ENCODE assay signal across 17 cellular contexts in the genomic region with DNA sequence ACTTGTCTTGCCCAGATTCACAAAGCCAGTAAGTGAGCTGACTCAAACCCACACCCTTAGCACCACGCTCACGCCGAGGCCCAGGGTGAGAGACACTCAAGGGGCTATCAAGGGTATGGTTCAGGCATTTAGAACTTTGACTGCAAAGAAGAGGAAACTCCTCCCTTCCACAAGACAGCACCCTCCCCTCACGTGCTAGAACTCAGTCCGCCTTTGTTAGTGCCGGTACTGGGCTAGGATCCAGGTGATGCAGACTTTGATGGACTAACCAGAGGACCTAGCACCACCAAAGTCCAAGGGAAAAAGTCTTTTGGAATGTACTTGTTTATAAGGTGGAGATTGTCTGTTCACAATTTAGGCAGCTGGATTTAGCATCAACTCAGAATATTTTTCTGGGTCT. TPM values are rescaled to one million over a fixed set of nuclear protein-coding genes. Genes with fewer than 3 reads are reported as not detected.
DNase-seq lines count a peak whose midpoint lies in the region; FAIRE-seq and TF ChIP-seq lines count a peak whose summit lies in the region.
"Had no signal": no experiment of that assay in that cellular context is flagged by ENCODE, and none has a peak within 500 bp of the region (broad histone marks: within the 10 kb centered on the region; RNA-seq: fewer than 3 reads in every experiment).

No MANE protein-coding gene starts in this region.

- POLR2A ChIA-PET in AG04450 (lab: Yijun Ruan, JAX): interaction anchor here (1.2 kb wide), 1 partner anchor 19 kb away, joined by 4 read pairs; no protein-coding TSS in a partner anchor

- H3K4me2 ChIP-seq in astrocyte (ENCODE audit: low read length): no peak overlapping the region
- H3K4me2 ChIP-seq: neural progenitor cell, SK-N-SH had no signal

- FAIRE-seq in astrocyte (lab: Jason Lieb, UNC): no peak

- DNase-seq in AG04450 (ENCODE audit: low read depth, low spot score): peak; percentile 85
- peak; percentile 58 for DNase-seq in astrocyte (ENCODE audit: low read depth)
- peak; percentile 27 for DNase-seq in fibroblast of villous mesenchyme (ENCODE audit: low read depth)
- DNase-seq in mucosa of gallbladder (ENCODE audit: low spot score): peak; percentile 48
- no peak for DNase-seq in HFFc6
- DNase-seq in SKM-1 treated with dmso at 0.1 percent for 144 hours (lab: John Stamatoyannopoulos, UW; ENCODE audit: unreplicated experiment): no peak
- no peak for DNase-seq in CD14-positive monocyte (ENCODE audit: low spot score)
- no peak for DNase-seq in activated T-cell treated with anti-CD3 and anti-CD28 coated beads, Interleukin-2, amount 50 U/mL, for 1 hour
- DNase-seq: COR-L47; NCI-H1105; NCI-H446; SK-N-SH; stimulated activated naive CD4-positive, alpha-beta T cell treated with Interleukin-2 at 50 U/mL for 16 hours had no signal

- peaks cover 4% of the 10 kb centered on the region for H3K9me3 Mint-ChIP-seq in astrocyte (ENCODE audit: unreplicated experiment)
- no peaks in the 10 kb centered on the region for H3K9me3 Mint-ChIP-seq in HFFc6
- H3K9me3 Mint-ChIP-seq in CD14-positive monocyte: peaks cover 0 to 3% (median 0%) of the 10 kb centered on the region in 7 donors

- no peaks in the 10 kb centered on the region for H4K20me1 ChIP-seq in astrocyte (ENCODE audit: insufficient read depth, low read length)

- no peak for TF ChIP-seq CTCF in AG04450 (IDR thresholded peaks at IDR 0.05; ENCODE audit: low read depth, low read length)
- TF ChIP-seq CTCF in astrocyte (IDR thresholded peaks at IDR 0.05; ENCODE audit: insufficient read depth, low read depth, low read length): no peak
- TF ChIP-seq CTCF in fibroblast of villous mesenchyme (IDR thresholded peaks at IDR 0.05; ENCODE audit: insufficient read depth, low read depth, low read length): no peak
- TF ChIP-seq CTCF in HFFc6 (IDR thresholded peaks at IDR 0.05): no peak
- no peak for TF ChIP-seq CTCF in CD14-positive monocyte (IDR thresholded peaks at IDR 0.05)

- H3K27me3 ChIP-seq in AG04450 (ENCODE audit: control insufficient read depth, insufficient read depth, low read length): no peaks in the 10 kb centered on the region
- H3K27me3 ChIP-seq in astrocyte (ENCODE audit: insufficient read depth, low read length): no peaks in the 10 kb centered on the region
- H3K27me3 ChIP-seq: neural progenitor cell had no signal

- peaks cover 39% of the 10 kb centered on the region for H3K4me1 Mint-ChIP-seq in astrocyte (ENCODE audit: low read depth, unreplicated experiment)
- H3K4me1 Mint-ChIP-seq in HFFc6 (ENCODE audit: low read depth): peaks cover 60% of the 10 kb centered on the region
- peaks cover 45% of the 10 kb centered on the region for H3K4me1 Mint-ChIP-seq in CD14-positive monocyte
- H3K4me1 Mint-ChIP-seq: IgD-negative memory B cell had no signal

- H3K4me1 ChIP-seq in astrocyte (ENCODE audit: insufficient read depth, low read length): peaks cover 32% of the 10 kb centered on the region

- H3K79me2 ChIP-seq in astrocyte (ENCODE audit: insufficient read depth, low read length): no peaks in the 10 kb centered on the region

- H3K4me3 ChIP-seq in AG04450 (ENCODE audit: low read depth, low read length): no peak overlapping the region
- no peak overlapping the region for H3K4me3 ChIP-seq in astrocyte (ENCODE audit: insufficient read depth, low read depth, low read length)
- H3K4me3 ChIP-seq in fibroblast of villous mesenchyme (ENCODE audit: low read depth, low read length): no peak overlapping the region
- H3K4me3 ChIP-seq: neural progenitor cell, skin epidermis had no signal

- no peaks in the 10 kb centered on the region for H3K36me3 Mint-ChIP-seq in astrocyte (ENCODE audit: low read depth, unreplicated experiment)
- H3K36me3 Mint-ChIP-seq in HFFc6 (ENCODE audit: low read depth): no peaks in the 10 kb centered on the region
- peaks cover 0 to 2% of the 10 kb centered on the region in 2 donors for H3K36me3 Mint-ChIP-seq in CD14-positive monocyte
- H3K36me3 Mint-ChIP-seq: IgD-negative memory B cell, neural progenitor cell had no signal

- H3K27me3 Mint-ChIP-seq in astrocyte (ENCODE audit: low read depth, unreplicated experiment) (no peaks in the 10 kb centered on the region), HFFc6 (ENCODE audit: insufficient read depth) (peaks cover 2% of the 10 kb centered on the region), CD14-positive monocyte (ENCODE audit: low read depth in 3 of 3) (peaks cover 5 to 20% (median 5%) of the 10 kb centered on the region in 3 donors)

- intact Hi-C loops in CD14-positive monocyte (cut with micrococcal nuclease): no loop called here

- H3K9ac ChIP-seq in astrocyte (ENCODE audit: low read length): no peak overlapping the region
- H3K9ac ChIP-seq: neural progenitor cell, SK-N-SH had no signal

- H3K27ac Mint-ChIP-seq in astrocyte (ENCODE audit: unreplicated experiment) (no peak overlapping the region), HFFc6 (no peak overlapping the region), CD14-positive monocyte (no peak overlapping the region)
- H3K27ac Mint-ChIP-seq: IgD-negative memory B cell, neural progenitor cell had no signal

- H3K4me3 Mint-ChIP-seq in astrocyte (ENCODE audit: unreplicated experiment) (no peak overlapping the region), HFFc6 (no peak overlapping the region), CD14-positive monocyte (no peak overlapping the region)
- H3K4me3 Mint-ChIP-seq: IgD-negative memory B cell, neural progenitor cell had no signal

- H2AFZ ChIP-seq in astrocyte (ENCODE audit: low read depth, low read length): no peak overlapping the region
- H2AFZ ChIP-seq: neural progenitor cell had no signal

- H3K9me3 ChIP-seq in AG04450 (ENCODE audit: control insufficient read depth, insufficient read depth, low read length): no peaks in the 10 kb centered on the region
- H3K9me3 ChIP-seq in astrocyte (ENCODE audit: insufficient read depth, low read depth, low read length): no peaks in the 10 kb centered on the region
- H3K9me3 ChIP-seq: SK-N-SH had no signal

- CTCF ChIA-PET in AG04450 (lab: Charles Lee): interaction anchor here (0.7 to 1.4 kb wide), 2 partner anchors 99 to 105 kb away, joined by 3 to 5 read pairs; no protein-coding TSS in a partner anchor

- H3K36me3 ChIP-seq in astrocyte (ENCODE audit: insufficient read depth, low read length): no peaks in the 10 kb centered on the region
- H3K36me3 ChIP-seq: neural progenitor cell had no signal

- peak overlapping the region; percentile 66 for H3K27ac ChIP-seq in AG04450 (ENCODE audit: low read depth, low read length)
- no peak overlapping the region for H3K27ac ChIP-seq in astrocyte (ENCODE audit: low read depth, low read length)
- H3K27ac ChIP-seq: neural progenitor cell, skin epidermis had no signal

RNA-seq across cellular contexts. Expression of gene VWF, which starts 33.7 kb away (rescaled TPM):
- polyA plus RNA-seq in AG04450 (2011; rRNA removed): 0.22 and 0.35 TPM in 2 replicates
- polyA minus RNA-seq in AG04450 (2011; rRNA and poly(A)+ RNA removed): 0.64 and 1.0 TPM in 2 replicates
- total RNA-seq in astrocyte: 0.23 and 0.82 TPM in 2 replicates
- under 0.01 and 0.32 TPM in 2 replicates for total RNA-seq in fibroblast of villous mesenchyme
- 97.3 TPM for total RNA-seq in mucosa of gallbladder
- total RNA-seq in HFFc6 (2021; fragmentation: NEBNext Ultra II Directional; extraction: Animal tissue kit (Norgen Biotek cat#: 25700)): under 1 TPM; 0.02 to 0.25 (median 0.10) TPM
- under 1 TPM; 0.17 to 0.48 TPM for polyA plus RNA-seq in CD14-positive monocyte
- total RNA-seq: A673 had no signal

Comparison
In these comparisons a context has a peak if more than half of its experiments do, and no peak if none do; other contexts are left out.
1. DNase-seq: peak in AG04450 (single experiment), astrocyte (single experiment), fibroblast of villous mesenchyme (single experiment) and mucosa of gallbladder (single experiment); none in HFFc6 (single experiment), SKM-1 treated with dmso at 0.1 percent for 144 hours (single experiment), CD14-positive monocyte (single experiment) and activated T-cell treated with anti-CD3 and anti-CD28 coated beads, Interleukin-2, amount 50 U/mL, for 1 hour (single experiment).
2. RNA of gene VWF, which starts 33.7 kb away (total RNA-seq): 97.3 TPM in mucosa of gallbladder (single experiment); 0.23 to 0.82 TPM in astrocyte, 0.02 to 0.25 TPM in HFFc6 and under 0.01 to 0.32 TPM in fibroblast of villous mesenchyme; every median in the first group is over 10 times any median in the second.